19 cellular contexts compared by ENCODE assay signal in the genomic region with DNA sequence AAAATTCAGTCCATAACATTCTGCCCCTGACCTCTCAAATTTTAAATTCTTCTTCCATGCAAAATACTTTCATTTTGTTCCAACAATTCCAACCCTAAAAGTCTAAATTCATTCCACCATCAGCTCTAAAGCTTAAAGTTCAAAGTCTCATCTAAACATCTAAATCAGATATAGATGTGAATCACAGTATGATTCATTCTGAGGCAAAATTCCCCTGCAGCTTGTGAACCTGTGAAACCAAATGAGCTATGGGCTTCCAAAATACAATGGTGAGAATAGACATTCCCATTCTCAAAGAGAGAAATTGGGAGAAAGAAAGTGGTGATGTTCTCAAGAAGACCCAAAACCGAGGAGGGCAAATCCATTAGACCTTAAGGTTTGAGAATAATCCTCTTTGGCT.
DNase-seq lines count a peak whose midpoint lies in the region; ATAC-seq, FAIRE-seq and TF ChIP-seq lines count a peak whose summit lies in the region.
"Had no signal": no experiment of that assay in that cellular context is flagged by ENCODE, and none has a peak within 500 bp of the region (broad histone marks: within the 10 kb centered on the region; RNA-seq: fewer than 3 reads in every experiment).

No MANE protein-coding gene starts in this region.

- H3K9me3 Mint-ChIP-seq in endothelial cell (ENCODE audit: unreplicated experiment) = no peaks in the 10 kb centered on the region
- peaks cover 0 to 4% (median 0%) of the 10 kb centered on the region in 7 donors for H3K9me3 Mint-ChIP-seq in CD14-positive monocyte
- H3K9me3 Mint-ChIP-seq: immature natural killer cell; natural killer cell treated with Interleukin-12 subunit alpha and Interleukin-12 subunit beta and Interleukin-15 and Interleukin-18, amount 100 ng/mL, for 72 hours had no signal

- H3K4me1 ChIP-seq in GM23248 (ENCODE audit: insufficient read depth) (peaks cover 12% of the 10 kb centered on the region; the same call in 1 of the 2 replicates), small intestine (ENCODE audit: control insufficient read depth in 2 of 2, insufficient read depth in 1 of 2, low read depth in 1 of 2, low read length in 1 of 2) (no peaks in the 10 kb centered on the region)
- H3K4me1 ChIP-seq: SJCRH30 had no signal

- H3K9me3 ChIP-seq in GM23248 (ENCODE audit: low read depth) (no peaks in the 10 kb centered on the region), small intestine (ENCODE audit: control insufficient read depth, low read depth) (no peaks in the 10 kb centered on the region)
- H3K9me3 ChIP-seq: SJCRH30, thoracic aorta had no signal

- H3K9me2 ChIP-seq in GM23248 (ENCODE audit: insufficient read depth) = no peaks in the 10 kb centered on the region

- in situ Hi-C loops in GM23248 (cut with MboI) = no loop called here

- TF ChIP-seq CTCF in fibroblast of mammary gland (conservative IDR thresholded peaks at IDR 0.05; ENCODE audit: control insufficient read depth, insufficient read depth, low read depth, low read length) (no peak), endothelial cell (IDR thresholded peaks at IDR 0.05; ENCODE audit: unreplicated experiment) (no peak), CD14-positive monocyte (IDR thresholded peaks at IDR 0.05) (no peak)

- H3K4me1 Mint-ChIP-seq in endothelial cell (ENCODE audit: unreplicated experiment) (no peaks in the 10 kb centered on the region), CD14-positive monocyte (no peaks in the 10 kb centered on the region)
- H3K4me1 Mint-ChIP-seq: immature natural killer cell had no signal

- H3K27me3 Mint-ChIP-seq in endothelial cell (ENCODE audit: unreplicated experiment) = no peaks in the 10 kb centered on the region
- peaks cover 0 to 3% (median 0%) of the 10 kb centered on the region in 3 donors for H3K27me3 Mint-ChIP-seq in CD14-positive monocyte (ENCODE audit: low read depth in 3 of 3)

- H3K36me3 Mint-ChIP-seq in endothelial cell (ENCODE audit: low read depth, unreplicated experiment) = no peaks in the 10 kb centered on the region
- H3K36me3 Mint-ChIP-seq in CD14-positive monocyte = no peaks in the 10 kb centered on the region
- H3K36me3 Mint-ChIP-seq: immature natural killer cell; natural killer cell treated with Interleukin-12 subunit alpha and Interleukin-12 subunit beta and Interleukin-15 and Interleukin-18, amount 100 ng/mL, for 72 hours had no signal

- H3K4me2 ChIP-seq in GM23248 (ENCODE audit: unreplicated experiment) = no peak overlapping the region
- H3K4me2 ChIP-seq: smooth muscle cell had no signal

- WGBS in GM23248 (ENCODE audit: low coverage in 1 of 2, low lambda C conversion rate in 2 of 2, missing lambda C conversion rate in 2 of 2), 2 experiments = 66 to 94% methylated on average over 1 of the region's 1 CpG
- WGBS in small intestine, 3 donors = 68 to 87% (median 81%) methylated on average over 1 of the region's 1 CpG

- H4K20me1 ChIP-seq in GM23248 (ENCODE audit: insufficient read depth) = no peaks in the 10 kb centered on the region

- H3K27ac Mint-ChIP-seq in endothelial cell (ENCODE audit: unreplicated experiment) (no peak overlapping the region), CD14-positive monocyte (no peak overlapping the region)
- H3K27ac Mint-ChIP-seq: immature natural killer cell; natural killer cell treated with Interleukin-12 subunit alpha and Interleukin-12 subunit beta and Interleukin-15 and Interleukin-18, amount 100 ng/mL, for 72 hours had no signal

- intact Hi-C loops in CD14-positive monocyte (cut with micrococcal nuclease) = no loop called here

- H3K4me3 ChIP-seq in GM23248 (no peak overlapping the region), fibroblast of mammary gland (ENCODE audit: control insufficient read depth, low read depth, low read length) (no peak overlapping the region), small intestine (ENCODE audit: low read depth in 1 of 2, low read length in 2 of 2) (no peak overlapping the region)
- H3K4me3 ChIP-seq: coronary artery, SJCRH30, smooth muscle cell, thoracic aorta had no signal

- ATAC-seq in stimulated activated naive CD8-positive, alpha-beta T cell treated with anti-CD3 and anti-CD28 coated beads, Interleukin-15, Interleukin-2, amounts not matched to agents 100 U/mL and 50 U/mL, for 24 hours = peak; percentile 40
- ATAC-seq: HepG2; natural killer cell treated with Interleukin-12 subunit alpha and Interleukin-12 subunit beta and Interleukin-15 and Interleukin-18, amount 100 ng/mL, for 72 hours had no signal

- H3K27ac ChIP-seq in GM23248 = no peak overlapping the region
- no peak overlapping the region for H3K27ac ChIP-seq in small intestine (ENCODE audit: low read depth in 1 of 2, low read length in 1 of 2)
- H3K27ac ChIP-seq: C4-2B, coronary artery, SJCRH30, thoracic aorta had no signal

- peaks cover 8% of the 10 kb centered on the region; the same call in 1 of the 2 replicates for H3F3A ChIP-seq in GM23248 (ENCODE audit: insufficient read depth)

- H3K79me2 ChIP-seq in GM23248 (ENCODE audit: insufficient read depth) = no peaks in the 10 kb centered on the region

- no peak overlapping the region for H3K9ac ChIP-seq in GM23248

- H3K4me3 Mint-ChIP-seq in endothelial cell (ENCODE audit: unreplicated experiment) = no peak overlapping the region
- no peak overlapping the region for H3K4me3 Mint-ChIP-seq in CD14-positive monocyte
- H3K4me3 Mint-ChIP-seq: immature natural killer cell; natural killer cell treated with Interleukin-12 subunit alpha and Interleukin-12 subunit beta and Interleukin-15 and Interleukin-18, amount 100 ng/mL, for 72 hours had no signal

- FAIRE-seq in small intestine (lab: Jason Lieb, UNC) = no peak
- FAIRE-seq: HepG2 had no signal

- DNase-seq in GM23248 = peak; percentile 50
- DNase-seq in RPMI7951 (ENCODE audit: low read depth) = peak; percentile 81
- DNase-seq in fibroblast of mammary gland (ENCODE audit: low read depth) = peak; percentile 48
- DNase-seq in stimulated activated naive CD8-positive, alpha-beta T cell treated with anti-CD3 and anti-CD28 coated beads, Interleukin-15, Interleukin-2, amounts not matched to agents 100 U/mL and 50 U/mL, for 24 hours = no peak
- no peak for DNase-seq in small intestine
- no peak for DNase-seq in endothelial cell (ENCODE audit: low spot score)
- no peak for DNase-seq in CD14-positive monocyte (ENCODE audit: low spot score)
- DNase-seq: activated gamma-delta T cell treated with Interleukin-2 at 50 U/mL for 16 hours, immature natural killer cell, NCI-H1930, NCI-H446 treated with DMSO at 0.1 percent for 48 hours, SJCRH30, T-helper 9 cell had no signal

- H3K36me3 ChIP-seq in GM23248 (ENCODE audit: low read depth) (no peaks in the 10 kb centered on the region), small intestine (ENCODE audit: control insufficient read depth in 2 of 2, insufficient read depth in 2 of 2, low read length in 2 of 2) (no peaks in the 10 kb centered on the region)
- H3K36me3 ChIP-seq: SJCRH30, thoracic aorta had no signal

- H3K27me3 ChIP-seq in GM23248 (replicated peaks; ENCODE audit: insufficient read depth) (no peaks in the 10 kb centered on the region), small intestine (ENCODE audit: control insufficient read depth in 2 of 2, insufficient read depth in 2 of 2, low read length in 2 of 2) (peaks cover 0 to 2% of the 10 kb centered on the region in 2 donors)
- H3K27me3 ChIP-seq: SJCRH30 had no signal

- no peak overlapping the region for H2AFZ ChIP-seq in GM23248

Comparison
In these comparisons a context has a peak if more than half of its experiments do, and no peak if none do; other contexts are left out.
1. DNase-seq: peak in GM23248 (single experiment), RPMI7951 (single experiment) and fibroblast of mammary gland (single experiment); none in stimulated activated naive CD8-positive, alpha-beta T cell treated with anti-CD3 and anti-CD28 coated beads, Interleukin-15, Interleukin-2, amounts not matched to agents 100 U/mL and 50 U/mL, for 24 hours (single experiment), small intestine (single experiment), endothelial cell (single experiment) and CD14-positive monocyte (single experiment).